Comparison of ENCODE assay signal across 10 cellular contexts in genomic region chr10:23343591-23344225, GRCh38. TPM values are rescaled to one million over a fixed set of nuclear protein-coding genes. Genes with fewer than 3 reads are reported as not detected.
A peak's percentile ranks its signal among the peaks of the same experiment; 100 is the strongest.
DNase-seq lines count a peak whose midpoint lies in the region; ATAC-seq and TF ChIP-seq lines count a peak whose summit lies in the region.
"Had no signal": no experiment of that assay in that cellular context is flagged by ENCODE, and none has a peak within 500 bp of the region (broad histone marks: within the 10 kb centered on the region; RNA-seq: fewer than 3 reads in every experiment).

No MANE protein-coding gene starts in this region.

- no peaks in the 10 kb centered on the region for H3K27me3 ChIP-seq in right atrium auricular region

- H3K27ac Mint-ChIP-seq in activated naive CD4-positive, alpha-beta T cell treated with anti-CD3 and anti-CD28 coated beads, Interleukin-2, amount 50 U/mL, for 72 hours, result peak overlapping the region in 1 of 2 donors; percentile 93

- DNase-seq in Caki2 (ENCODE audit: low read depth) (peak; percentile 33), NCI-H2196 treated with DMSO at 0.1 percent for 48 hours (lab: John Stamatoyannopoulos, UW; ENCODE audit: unreplicated experiment) (peak; percentile 16), right atrium auricular region (ENCODE audit: low spot score) (no peak), retinal pigment epithelial cell (ENCODE audit: low read depth) (no peak), SIG-M5 (lab: John Stamatoyannopoulos, UW) (no peak), OCI-M1 (lab: John Stamatoyannopoulos, UW) (no peak), hepatic stellate cell (ENCODE audit: low spot score) (no peak)
- DNase-seq in activated naive CD4-positive, alpha-beta T cell treated with anti-CD3 and anti-CD28 coated beads, Interleukin-2, amount 50 U/mL, for 72 hours (ENCODE audit: low spot score in 2 of 2), result peak in 1 of 2 donors; percentile 74

- H3K9me3 ChIP-seq in right atrium auricular region, result no peaks in the 10 kb centered on the region
- H3K9me3 ChIP-seq: neutrophil had no signal

- H3K36me3 ChIP-seq in right atrium auricular region, result no peaks in the 10 kb centered on the region
- H3K36me3 ChIP-seq: neutrophil had no signal

- peaks cover 0 to 12% of the 10 kb centered on the region in 2 donors for H3K36me3 Mint-ChIP-seq in activated naive CD4-positive, alpha-beta T cell treated with anti-CD3 and anti-CD28 coated beads, Interleukin-2, amount 50 U/mL, for 72 hours

- in situ Hi-C loops in Caki2 (cut with HindIII; ENCODE audit: low pct_unique_long_range_greater_than_20kb, low sequenced_read_pairs), result no loop called here

- ATAC-seq in activated naive CD4-positive, alpha-beta T cell treated with anti-CD3 and anti-CD28 coated beads, Interleukin-2, amount 50 U/mL, for 72 hours, result peak; percentile 33 to 61
- ATAC-seq: HCT116 had no signal

- TF ChIP-seq CTCF in right atrium auricular region (IDR thresholded peaks at IDR 0.05), result no peak
- no peak for TF ChIP-seq CTCF in retinal pigment epithelial cell (conservative IDR thresholded peaks at IDR 0.05; ENCODE audit: low read depth, low read length)

- peak overlapping the region; percentile 83 to 89 for H3K27ac ChIP-seq in right atrium auricular region
- H3K27ac ChIP-seq: neutrophil had no signal

- H3K4me3 ChIP-seq in right atrium auricular region (peak overlapping the region; percentile 42 to 58), retinal pigment epithelial cell (ENCODE audit: low read length) (peak overlapping the region; percentile 69)

- H3K4me1 ChIP-seq in right atrium auricular region, result peaks cover 0 to 36% of the 10 kb centered on the region in 2 donors

- peaks cover 3 to 8% of the 10 kb centered on the region in 2 donors for H3K9me3 Mint-ChIP-seq in activated naive CD4-positive, alpha-beta T cell treated with anti-CD3 and anti-CD28 coated beads, Interleukin-2, amount 50 U/mL, for 72 hours

RNA-seq across cellular contexts. Expression of gene C10orf67, which starts 0.9 kb away (rescaled TPM):
- 0.07 and 0.14 TPM in 2 replicates for total RNA-seq in Caki2 (2014; rRNA removed; shearing (Covaris generic); ENCODE audit: low replicate concordance)
- total RNA-seq in activated naive CD4-positive, alpha-beta T cell treated with anti-CD3 and anti-CD28 coated beads, Interleukin-2, amount 50 U/mL, for 72 hours, result 1 to 10 TPM in 1 of 2 donors, under 1 TPM in 1; 0.23 to 1.5 TPM
- total RNA-seq in right atrium auricular region, result under 1 TPM; 0.16 to 0.44 TPM

Comparison
In these comparisons a context has a peak if more than half of its experiments do, and no peak if none do; other contexts are left out.
1. DNase-seq: peak in Caki2 (single experiment) and NCI-H2196 treated with DMSO at 0.1 percent for 48 hours (single experiment); none in right atrium auricular region (single experiment), retinal pigment epithelial cell (single experiment), SIG-M5 (single experiment), OCI-M1 (single experiment) and hepatic stellate cell (single experiment).